In genomic region chr4:1978741-1979476, GRCh38 we compare ENCODE assay signal across 18 cellular contexts. TPM values are rescaled to one million over a fixed set of nuclear protein-coding genes. Genes with fewer than 3 reads are reported as not detected.
A peak's percentile ranks its signal among the peaks of the same experiment; 100 is the strongest.
DNase-seq lines count a peak whose midpoint lies in the region; ATAC-seq, FAIRE-seq and TF ChIP-seq lines count a peak whose summit lies in the region.
"Had no signal": no experiment of that assay in that cellular context is flagged by ENCODE, and none has a peak within 500 bp of the region (broad histone marks: within the 10 kb centered on the region; RNA-seq: fewer than 3 reads in every experiment).

No MANE protein-coding gene starts in this region.

- no peak overlapping the region for H3K9ac ChIP-seq in PC-3 (ENCODE audit: low read length)
- no peak overlapping the region for H3K9ac ChIP-seq in HepG2 (ENCODE audit: insufficient read depth, low read depth, low read length)
- H3K9ac ChIP-seq: parathyroid adenoma had no signal

- H3K27ac ChIP-seq in PC-3 (ENCODE audit: low read length) (no peak overlapping the region), HepG2 (ENCODE audit: extremely low read length, insufficient read depth, low read length) (no peak overlapping the region), tibial artery (no peak overlapping the region)
- H3K27ac ChIP-seq: A549, esophagus muscularis mucosa, left lung, parathyroid adenoma, skin epidermis had no signal

- H3K27me3 ChIP-seq in PC-3 (ENCODE audit: low read length) (no peaks in the 10 kb centered on the region), HepG2 (ENCODE audit: control insufficient read depth in 1 of 2, insufficient read depth in 2 of 2, low read length in 2 of 2) (no peaks in the 10 kb centered on the region), tibial artery (no peaks in the 10 kb centered on the region)
- H3K27me3 ChIP-seq: esophagus muscularis mucosa, left lung had no signal

- H3K9me2 ChIP-seq in PC-3 (replicated peaks; ENCODE audit: low read length): no peaks in the 10 kb centered on the region

- no peak for TF ChIP-seq POLR2A in HepG2 (IDR thresholded peaks at IDR 0.05; ENCODE audit: insufficient read depth in 1 of 2, low read depth in 2 of 2, low read length in 2 of 2)

- CTCF ChIA-PET in activated CD8-positive, alpha-beta memory T cell treated with anti-CD3 and anti-CD28 coated beads, Interleukin-2, amount 10 ng/mL, durations not matched to agents 7 days and 5 days (lab: Charles Lee): no interaction called here
- CTCF ChIA-PET in PC-3 (lab: Charles Lee): no interaction called here
- CTCF ChIA-PET in HepG2 (lab: Yijun Ruan, JAX; ENCODE audit: low intra/inter-chr PET ratio, low total read pairs): no interaction called here

- H4K20me1 ChIP-seq in PC-3 (ENCODE audit: low read length): no peaks in the 10 kb centered on the region
- peaks cover 6% of the 10 kb centered on the region; the same call in 1 of the 2 replicates for H4K20me1 ChIP-seq in HepG2 (ENCODE audit: insufficient read depth, low read length)

- no peak overlapping the region for H2AFZ ChIP-seq in PC-3 (ENCODE audit: low read length)
- H2AFZ ChIP-seq in HepG2 (ENCODE audit: low read length): no peak overlapping the region
- H2AFZ ChIP-seq: parathyroid adenoma had no signal

- peaks cover 50% of the 10 kb centered on the region for H3K36me3 Mint-ChIP-seq in activated CD8-positive, alpha-beta memory T cell treated with anti-CD3 and anti-CD28 coated beads, Interleukin-2, amount 10 ng/mL, durations not matched to agents 7 days and 5 days

- TF ChIP-seq EP300 in HepG2 (IDR thresholded peaks at IDR 0.05; ENCODE audit: low read depth in 2 of 2, low read length in 2 of 2) (no peak), HepG2 (CRISPR knock-in tag; IDR thresholded peaks at IDR 0.05; ENCODE audit: borderline replicate concordance) (no peak)

- H3K4me2 ChIP-seq in PC-3 (ENCODE audit: low read length) (no peak overlapping the region), HepG2 (ENCODE audit: low read depth, low read length) (no peak overlapping the region)
- H3K4me2 ChIP-seq: A549 had no signal

- POLR2A ChIA-PET in PC-3 (lab: Charles Lee; ENCODE audit: unreplicated experiment): no interaction called here
- POLR2A ChIA-PET in HepG2 (lab: Yijun Ruan, JAX): no interaction called here

- no peak for FAIRE-seq in HepG2 (lab: Jason Lieb, UNC)
- FAIRE-seq: A549, TTC549 had no signal

- H3K4me3 ChIP-seq in PC-3 (ENCODE audit: low read length): no peak overlapping the region
- no peak overlapping the region for H3K4me3 ChIP-seq in HepG2 (replicated peaks in 1 of 3; ENCODE audit: insufficient read depth in 1 of 3, low read depth in 2 of 3, low read length in 3 of 3)
- no peak overlapping the region for H3K4me3 ChIP-seq in tibial artery
- H3K4me3 ChIP-seq: A549, esophagus muscularis mucosa, left lung, skin epidermis had no signal

- H3F3A ChIP-seq in PC-3 (ENCODE audit: low read length, unreplicated experiment): no peaks in the 10 kb centered on the region

- H3K79me2 ChIP-seq in PC-3 (ENCODE audit: low read length) (no peaks in the 10 kb centered on the region), HepG2 (ENCODE audit: insufficient read depth, low read length) (no peaks in the 10 kb centered on the region)
- H3K79me2 ChIP-seq: parathyroid adenoma had no signal

- no peaks in the 10 kb centered on the region for H3K27me3 Mint-ChIP-seq in activated CD8-positive, alpha-beta memory T cell treated with anti-CD3 and anti-CD28 coated beads, Interleukin-2, amount 10 ng/mL, durations not matched to agents 7 days and 5 days
- H3K27me3 Mint-ChIP-seq: activated CD4-positive, alpha-beta T cell treated with anti-CD3 and anti-CD28 coated beads, Interleukin-2, amount 10 ng/mL, durations not matched to agents 24 days and 14 days had no signal

- WGBS in HepG2 (ENCODE audit: low lambda C conversion rate): 97% methylated on average over 36 of the region's 45 CpGs

- no peak overlapping the region for H3K4me3 Mint-ChIP-seq in activated CD8-positive, alpha-beta memory T cell treated with anti-CD3 and anti-CD28 coated beads, Interleukin-2, amount 10 ng/mL, durations not matched to agents 7 days and 5 days
- H3K4me3 Mint-ChIP-seq: activated CD4-positive, alpha-beta T cell treated with anti-CD3 and anti-CD28 coated beads, Interleukin-2, amount 10 ng/mL, durations not matched to agents 24 days and 14 days had no signal

- H3K4me1 ChIP-seq in PC-3 (ENCODE audit: insufficient read depth, low read length) (no peaks in the 10 kb centered on the region), HepG2 (ENCODE audit: insufficient read depth, low read length) (no peaks in the 10 kb centered on the region), tibial artery (no peaks in the 10 kb centered on the region)
- H3K4me1 ChIP-seq: left lung, parathyroid adenoma had no signal

- ATAC-seq in activated CD8-positive, alpha-beta memory T cell treated with anti-CD3 and anti-CD28 coated beads, Interleukin-2, amount 10 ng/mL, durations not matched to agents 7 days and 5 days: no peak
- ATAC-seq in PC-3 (no peak), HepG2 (0 out of 3 replicates have a peak, but pooled peaks have one; percentile 4)
- ATAC-seq: A549, left lung had no signal

- H3K4me1 Mint-ChIP-seq in activated CD8-positive, alpha-beta memory T cell treated with anti-CD3 and anti-CD28 coated beads, Interleukin-2, amount 10 ng/mL, durations not matched to agents 7 days and 5 days: no peaks in the 10 kb centered on the region

- H3K9me3 ChIP-seq in PC-3 (ENCODE audit: low read length) (no peaks in the 10 kb centered on the region), HepG2 (ENCODE audit: low read length) (no peaks in the 10 kb centered on the region), tibial artery (no peaks in the 10 kb centered on the region)
- H3K9me3 ChIP-seq: A549, esophagus muscularis mucosa, left lung had no signal

- H3K27ac Mint-ChIP-seq in activated CD8-positive, alpha-beta memory T cell treated with anti-CD3 and anti-CD28 coated beads, Interleukin-2, amount 10 ng/mL, durations not matched to agents 7 days and 5 days: no peak overlapping the region
- H3K27ac Mint-ChIP-seq: activated CD4-positive, alpha-beta T cell treated with anti-CD3 and anti-CD28 coated beads, Interleukin-2, amount 10 ng/mL, durations not matched to agents 24 days and 14 days had no signal

- H3K36me3 ChIP-seq in PC-3 (ENCODE audit: low read depth, low read length): peaks cover 22% of the 10 kb centered on the region
- H3K36me3 ChIP-seq in HepG2 (replicated peaks in 1 of 2; ENCODE audit: control insufficient read depth in 1 of 2, insufficient read depth in 2 of 2, low read length in 2 of 2): peaks cover 47 to 83% of the 10 kb centered on the region in 2 experiments
- peaks cover 69 to 100% (median 85%) of the 10 kb centered on the region in 3 donors for H3K36me3 ChIP-seq in tibial artery

- no peaks in the 10 kb centered on the region for H3K9me3 Mint-ChIP-seq in activated CD8-positive, alpha-beta memory T cell treated with anti-CD3 and anti-CD28 coated beads, Interleukin-2, amount 10 ng/mL, durations not matched to agents 7 days and 5 days (ENCODE audit: low read depth)
- H3K9me3 Mint-ChIP-seq: activated CD4-positive, alpha-beta T cell treated with anti-CD3 and anti-CD28 coated beads, Interleukin-2, amount 10 ng/mL, durations not matched to agents 24 days and 14 days had no signal

- BruUV-seq in PC-3 (replicated peaks; lab: Mats Ljungman, UMichigan): TSS peak; percentile 15
- BruUV-seq in HepG2 (replicated peaks; lab: Mats Ljungman, UMichigan): no TSS peak

- in situ Hi-C loops in HepG2 (cut with HindIII; ENCODE audit: extremely low pct_ligation_motif_present, low pct_unique_long_range_greater_than_20kb): no loop called here

- TF ChIP-seq RAD21 in HepG2 (CRISPR knock-in tag; IDR thresholded peaks at IDR 0.05): no peak

- peak; percentile 50 for DNase-seq in activated CD8-positive, alpha-beta memory T cell treated with anti-CD3 and anti-CD28 coated beads for 24 hours
- DNase-seq in activated CD8-positive, alpha-beta memory T cell treated with anti-CD3 and anti-CD28 coated beads, Interleukin-2, amount 10 ng/mL, durations not matched to agents 7 days and 5 days: no peak
- DNase-seq in PC-3: no peak
- no peak for DNase-seq in HepG2 (ENCODE audit: low spot score)
- DNase-seq in stimulated activated CD8-positive, alpha-beta memory T cell treated with anti-CD3 and anti-CD28 coated beads, Interleukin-4, amount 100 ng/mL, for 48 hours: peak; percentile 19
- DNase-seq in tibial artery: no peak
- no peak for DNase-seq in NK-92 treated with Interleukin-12 subunit alpha and Interleukin-12 subunit beta, amount 100 ng/mL, for 24 hours (lab: John Stamatoyannopoulos, UW)
- no peak for DNase-seq in activated gamma-delta T cell treated with Interleukin-2 at 50 U/mL for 16 hours
- DNase-seq: activated CD4-positive, alpha-beta T cell treated with anti-CD3 and anti-CD28 coated beads, Interleukin-2, amount 10 ng/mL, durations not matched to agents 24 days and 14 days; DMS53; left lung; NCI-H1436 treated with DMSO at 0.1 percent for 48 hours; NCI-H748 treated with DMSO at 0.1 percent for 48 hours had no signal

- no peak for TF ChIP-seq CTCF in PC-3 (conservative IDR thresholded peaks at IDR 0.05; ENCODE audit: low read depth, low read length)
- no peak for TF ChIP-seq CTCF in HepG2 (CRISPR knock-in tag; IDR thresholded peaks at IDR 0.05)
- no peak for TF ChIP-seq CTCF in tibial artery (IDR thresholded peaks at IDR 0.05)

- intact Hi-C loops in PC-3 (cut with micrococcal nuclease) (no loop called here), HepG2 (cut with micrococcal nuclease; ENCODE audit: unreplicated experiment) (no loop called here), tibial artery (cut with DNase I; ENCODE audit: low total_unique reads) (no loop called here)

RNA-seq across cellular contexts. Expression of gene NELFA, which starts 29.9 kb away (rescaled TPM):
- 10 to 100 TPM; 40.1 to 42.6 TPM for total RNA-seq in activated CD8-positive, alpha-beta memory T cell treated with anti-CD3 and anti-CD28 coated beads, Interleukin-2, amount 10 ng/mL, durations not matched to agents 7 days and 5 days
- total RNA-seq in PC-3 (2014; rRNA removed) (30.0 and 35.8 TPM in 2 replicates), HepG2 (2016; rRNA removed; fragmentation: Illumina TruSeq; extraction: Trizol) (11.4 and 18.5 TPM in 2 replicates)
- 11.0 and 11.5 TPM in 2 replicates for total RNA-seq in HepG2 (2016; cell fraction: cytosol; rRNA removed; fragmentation: Illumina TruSeq; extraction: Trizol; ENCODE audit: low read depth)
- 10.3 and 19.4 TPM in 2 replicates for total RNA-seq in HepG2 (2016; cell fraction: insoluble cytoplasmic fraction; rRNA removed; fragmentation: Illumina TruSeq; extraction: Trizol)
- total RNA-seq in HepG2 (2016; cell fraction: membrane; rRNA removed; fragmentation: Illumina TruSeq; extraction: Trizol): 15.4 and 15.7 TPM in 2 replicates
- 15.3 and 18.5 TPM in 2 replicates for total RNA-seq in HepG2 (2016; cell fraction: nucleus; rRNA removed; fragmentation: Illumina TruSeq; extraction: Trizol)
- 13.3 and 14.6 TPM in 2 replicates for polyA plus RNA-seq in HepG2 (2011; rRNA removed)
- polyA plus RNA-seq in HepG2 (2011; cell fraction: cytosol; rRNA removed): 6.5 and 13.6 TPM in 2 replicates
- 45.3 and 58.0 TPM in 2 replicates for polyA plus RNA-seq in HepG2 (2011; cell fraction: nucleus; rRNA removed)
- polyA plus RNA-seq in HepG2 (2012): 16.5 and 18.9 TPM in 2 replicates
- 6.0 and 6.9 TPM in 2 replicates for polyA plus RNA-seq in HepG2 (2016; cell fraction: cytosol; fragmentation: Illumina TruSeq; extraction: Trizol; ENCODE audit: low read depth)
- polyA plus RNA-seq in HepG2 (2016; cell fraction: insoluble cytoplasmic fraction; fragmentation: Illumina TruSeq; extraction: Trizol; ENCODE audit: low read depth): 18.4 and 25.2 TPM in 2 replicates
- 9.2 and 10.2 TPM in 2 replicates for polyA plus RNA-seq in HepG2 (2016; cell fraction: membrane; fragmentation: Illumina TruSeq; extraction: Trizol; ENCODE audit: low read depth)
- 43.4 and 47.9 TPM in 2 replicates for polyA plus RNA-seq in HepG2 (2016; cell fraction: nucleus; fragmentation: Illumina TruSeq; extraction: Trizol; ENCODE audit: insufficient read depth, low read depth)
- polyA minus RNA-seq in HepG2 (2011; rRNA and poly(A)+ RNA removed; ENCODE audit: low replicate concordance): 8.8 and 40.6 TPM in 2 replicates
- polyA minus RNA-seq in HepG2 (2011; cell fraction: cytosol; rRNA and poly(A)+ RNA removed): 11.3 and 19.9 TPM in 2 replicates
- 29.0 and 37.0 TPM in 2 replicates for polyA minus RNA-seq in HepG2 (2011; cell fraction: nucleus; rRNA and poly(A)+ RNA removed)

Comparison
In these comparisons a context has a peak if more than half of its experiments do, and no peak if none do; other contexts are left out.
1. DNase-seq: peak in activated CD8-positive, alpha-beta memory T cell treated with anti-CD3 and anti-CD28 coated beads for 24 hours (single experiment) and stimulated activated CD8-positive, alpha-beta memory T cell treated with anti-CD3 and anti-CD28 coated beads, Interleukin-4, amount 100 ng/mL, for 48 hours (single experiment); none in activated CD8-positive, alpha-beta memory T cell treated with anti-CD3 and anti-CD28 coated beads, Interleukin-2, amount 10 ng/mL, durations not matched to agents 7 days and 5 days (single experiment), PC-3 (single experiment), HepG2 (single experiment), tibial artery (0 of 2), NK-92 treated with Interleukin-12 subunit alpha and Interleukin-12 subunit beta, amount 100 ng/mL, for 24 hours (single experiment) and activated gamma-delta T cell treated with Interleukin-2 at 50 U/mL for 16 hours (single experiment).